ENCODE assay signal across 8 cellular contexts in the genomic region with DNA sequence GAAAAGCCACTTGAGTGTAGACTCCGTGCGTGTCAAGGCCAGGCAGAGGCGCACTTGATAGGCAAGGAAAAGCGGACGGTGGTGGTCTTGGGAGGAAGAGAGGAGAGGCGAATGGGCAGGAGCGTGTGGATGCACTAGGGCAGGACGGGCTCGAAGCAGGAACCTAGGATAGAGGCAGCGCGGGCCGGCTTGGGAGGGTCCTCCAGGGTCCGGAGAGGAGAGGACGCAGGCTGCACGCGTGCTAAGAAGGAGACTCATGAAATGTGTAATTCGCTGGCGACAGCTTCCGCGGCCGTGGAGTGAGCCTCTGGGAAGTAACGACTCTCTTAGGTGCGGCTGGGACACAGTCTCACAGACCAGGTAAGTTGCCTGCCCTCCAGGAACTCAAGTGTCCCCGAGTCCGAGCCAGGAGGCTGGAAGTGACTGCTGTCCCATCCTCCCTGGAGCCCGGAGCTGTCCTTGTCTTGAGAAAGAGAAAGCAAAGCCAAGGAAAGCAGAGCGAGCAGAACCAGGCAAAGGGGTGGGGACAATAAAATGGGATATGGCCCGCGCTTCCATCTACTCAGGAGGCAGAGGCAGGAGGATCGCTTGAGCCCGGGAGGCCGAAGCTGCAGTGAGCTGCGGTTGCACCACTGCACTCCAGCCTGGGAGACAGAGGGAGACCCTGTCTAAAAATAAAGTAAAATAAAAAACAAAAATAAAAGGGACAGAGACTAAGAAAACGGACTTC. TPM values are rescaled to one million over a fixed set of nuclear protein-coding genes. Genes with fewer than 3 reads are reported as not detected.
DNase-seq lines count a peak whose midpoint lies in the region; ATAC-seq, FAIRE-seq and TF ChIP-seq lines count a peak whose summit lies in the region.

No MANE protein-coding gene starts in this region.

- FAIRE-seq in endothelial cell of umbilical vein (lab: Jason Lieb, UNC) (no peak), pancreas (lab: Jason Lieb, UNC) (no peak)

- H3K9me2 ChIP-seq in DOHH2 (replicated peaks; ENCODE audit: control insufficient read depth, low read length) (no peaks in the 10 kb centered on the region), PC-3 (replicated peaks; ENCODE audit: low read length) (no peaks in the 10 kb centered on the region)

- dilution Hi-C loops in endothelial cell of umbilical vein (cut with MboI; ENCODE audit: extremely low pct_ligation_motif_present, low sequenced_read_pairs): no loop called here

- no peak for TF ChIP-seq POLR2A in endothelial cell of umbilical vein (IDR thresholded peaks at IDR 0.05; ENCODE audit: low read depth, low read length)

- H3K4me2 ChIP-seq in DOHH2 (ENCODE audit: low read length) (peak overlapping the region; percentile 86), PC-3 (ENCODE audit: low read length) (peak overlapping the region; percentile 90), endothelial cell of umbilical vein (ENCODE audit: insufficient read depth, low read length) (peak overlapping the region; percentile 65)

- WGBS in pancreas, 2 donors: 86 to 91% methylated on average over 34 of the region's 34 CpGs

- peak overlapping the region; percentile 89 for H2AFZ ChIP-seq in PC-3 (ENCODE audit: low read length)
- H2AFZ ChIP-seq in endothelial cell of umbilical vein (ENCODE audit: low read depth, low read length): peak overlapping the region; percentile 95

- H3F3A ChIP-seq in DOHH2 (ENCODE audit: control insufficient read depth, insufficient read depth) (peaks cover 3% of the 10 kb centered on the region; the same call in 1 of the 2 replicates), PC-3 (ENCODE audit: low read length, unreplicated experiment) (no peaks in the 10 kb centered on the region)

- H3K9me3 ChIP-seq in DOHH2 (ENCODE audit: control insufficient read depth, insufficient read depth, low read length) (no peaks in the 10 kb centered on the region), PC-3 (ENCODE audit: low read length) (no peaks in the 10 kb centered on the region), endothelial cell of umbilical vein (replicated peaks; ENCODE audit: control insufficient read depth, insufficient read depth, low read length) (no peaks in the 10 kb centered on the region), pancreas (no peaks in the 10 kb centered on the region)

- intact Hi-C loops in PC-3 (cut with micrococcal nuclease) (loop anchor here (1.0 to 2.0 kb wide), 2 partner anchors 28 to 87 kb away; no protein-coding TSS in a partner anchor), endothelial cell of umbilical vein (cut with micrococcal nuclease) (loop anchor here (1.0 to 5.0 kb wide), 3 partner anchors 21 to 283 kb away; a partner anchor contains a TSS), pancreas (cut with DNase I) (loop anchor here in 1 of 3 donors (10.0 kb wide), 2 partner anchors 81 to 421 kb away; no protein-coding TSS in a partner anchor)

- H3K9me1 ChIP-seq in endothelial cell of umbilical vein (replicated peaks; ENCODE audit: control insufficient read depth, extremely low read depth, insufficient read depth, low read length): no peaks in the 10 kb centered on the region

- CTCF ChIA-PET in PC-3 (lab: Charles Lee): no interaction called here
- CTCF ChIA-PET in endothelial cell of umbilical vein (lab: Charles Lee): interaction anchor here (0.8 to 3.0 kb wide), 5 partner anchors 9 to 418 kb away, joined by 3 to 16 read pairs (median 4); no protein-coding TSS in a partner anchor

- H3K9ac ChIP-seq in PC-3 (ENCODE audit: low read length) (peak overlapping the region; percentile 76), endothelial cell of umbilical vein (replicated peaks; ENCODE audit: extremely low read depth, insufficient read depth, low read length) (peak overlapping the region; percentile 84)

- H4K20me1 ChIP-seq in DOHH2 (ENCODE audit: control insufficient read depth, insufficient read depth, low read depth, low read length): no peaks in the 10 kb centered on the region
- no peaks in the 10 kb centered on the region for H4K20me1 ChIP-seq in PC-3 (ENCODE audit: low read length)
- peaks cover 2% of the 10 kb centered on the region for H4K20me1 ChIP-seq in endothelial cell of umbilical vein (replicated peaks; ENCODE audit: control insufficient read depth, extremely low read depth, insufficient read depth, low read length)

- DNase-seq in PC-3 (no peak), endothelial cell of umbilical vein (ENCODE audit: low read depth, low spot score) (no peak), pancreas (peak in 4 of 6 donors; percentile 17 to 69 (median 49)), NCI-H2029 (lab: John Stamatoyannopoulos, UW) (no peak), NCI-H345 (lab: John Stamatoyannopoulos, UW) (no peak)
- DNase-seq in stimulated activated CD4-positive, alpha-beta T cell treated with anti-CD3 and anti-CD28 coated beads, Interleukin-2, amount 100 ng/mL, for 24 hours: no peak

- H3K4me3 ChIP-seq in DOHH2 (ENCODE audit: low read length) (peak overlapping the region; percentile 90), PC-3 (ENCODE audit: low read length) (peak overlapping the region; percentile 85), endothelial cell of umbilical vein (replicated peaks in 1 of 3; ENCODE audit: insufficient read depth in 1 of 3, low read depth in 1 of 3, low read length in 3 of 3) (peak overlapping the region; percentile 62 to 65 (median 64)), pancreas (peak overlapping the region; percentile 93 to 99 (median 98))

- peaks cover 29% of the 10 kb centered on the region for H3K4me1 ChIP-seq in DOHH2 (ENCODE audit: control insufficient read depth, low read length)
- peaks cover 11% of the 10 kb centered on the region; the same call in 1 of the 2 replicates for H3K4me1 ChIP-seq in PC-3 (ENCODE audit: insufficient read depth, low read length)
- H3K4me1 ChIP-seq in endothelial cell of umbilical vein (ENCODE audit: control insufficient read depth, extremely low read depth, insufficient read depth, low read length): peaks cover 18% of the 10 kb centered on the region
- H3K4me1 ChIP-seq in pancreas: peaks cover 0 to 4% (median 0%) of the 10 kb centered on the region in 3 donors

- ATAC-seq in PC-3 (no peak), pancreas (no peak), GM21515 (IDR thresholded peaks at IDR 0.05; ENCODE audit: unreplicated experiment) (no peak)

- BruUV-seq in PC-3 (replicated peaks; lab: Mats Ljungman, UMichigan) (TSS peak; percentile 31), endothelial cell of umbilical vein (replicated peaks; lab: Mats Ljungman, UMichigan) (no TSS peak)

- H3K27ac ChIP-seq in DOHH2 (ENCODE audit: low read depth, low read length): no peak overlapping the region
- H3K27ac ChIP-seq in PC-3 (ENCODE audit: low read length): no peak overlapping the region
- H3K27ac ChIP-seq in endothelial cell of umbilical vein (ENCODE audit: insufficient read depth, low read depth, low read length): no peak overlapping the region
- peak overlapping the region; percentile 67 to 91 (median 80) for H3K27ac ChIP-seq in pancreas

- POLR2A ChIA-PET in PC-3 (lab: Charles Lee; ENCODE audit: unreplicated experiment): no interaction called here
- POLR2A ChIA-PET in endothelial cell of umbilical vein (lab: Charles Lee): interaction anchor here (0.6 kb wide), 1 partner anchor 124 kb away, joined by 5 read pairs; no protein-coding TSS in a partner anchor

- H3K36me3 ChIP-seq in DOHH2 (ENCODE audit: control insufficient read depth, low read length) (peaks cover 3% of the 10 kb centered on the region; the same call in 1 of the 2 replicates), PC-3 (ENCODE audit: low read depth, low read length) (no peaks in the 10 kb centered on the region), endothelial cell of umbilical vein (ENCODE audit: control insufficient read depth in 2 of 2, extremely low read depth in 1 of 2, insufficient read depth in 2 of 2, low read length in 2 of 2) (no peaks in the 10 kb centered on the region), pancreas (no peaks in the 10 kb centered on the region)

- H3K79me2 ChIP-seq in DOHH2 (ENCODE audit: control insufficient read depth, low read length): peaks cover 32% of the 10 kb centered on the region
- peaks cover 26% of the 10 kb centered on the region for H3K79me2 ChIP-seq in PC-3 (ENCODE audit: low read length)
- H3K79me2 ChIP-seq in endothelial cell of umbilical vein (ENCODE audit: control insufficient read depth, insufficient read depth, low read length): peaks cover 15% of the 10 kb centered on the region

- TF ChIP-seq CTCF in DOHH2 (IDR thresholded peaks at IDR 0.05; ENCODE audit: low read depth, low read length, poor library complexity, severe bottlenecking) (no peak), PC-3 (conservative IDR thresholded peaks at IDR 0.05; ENCODE audit: low read depth, low read length) (no peak), endothelial cell of umbilical vein (IDR thresholded peaks at IDR 0.05; ENCODE audit: extremely low read depth in 1 of 2, insufficient read depth in 1 of 2, low read depth in 1 of 2, low read length in 2 of 2) (no peak), pancreas (IDR thresholded peaks at IDR 0.05) (no peak)

- H3K27me3 ChIP-seq in DOHH2 (ENCODE audit: control insufficient read depth, low read length): no peaks in the 10 kb centered on the region
- no peaks in the 10 kb centered on the region for H3K27me3 ChIP-seq in PC-3 (ENCODE audit: low read length)
- no peaks in the 10 kb centered on the region for H3K27me3 ChIP-seq in endothelial cell of umbilical vein (ENCODE audit: control insufficient read depth in 2 of 2, insufficient read depth in 2 of 2, low read length in 2 of 2)
- H3K27me3 ChIP-seq in pancreas: no peaks in the 10 kb centered on the region

RNA-seq across cellular contexts. Expression of a gene that starts 0.8 kb away (rescaled TPM):
- 5.9 and 8.9 TPM in 2 replicates for total RNA-seq in PC-3 (2014; rRNA removed)
- 13.0 and 19.0 TPM in 2 replicates for total RNA-seq in endothelial cell of umbilical vein
- polyA plus RNA-seq in endothelial cell of umbilical vein: 19.3 and 22.9 TPM in 2 replicates
- polyA plus RNA-seq in endothelial cell of umbilical vein (2011; cell fraction: cytosol; rRNA removed): 8.5 and 9.0 TPM in 2 replicates
- 10.6 and 12.9 TPM in 2 replicates for polyA plus RNA-seq in endothelial cell of umbilical vein (2011; cell fraction: nucleus; rRNA removed)
- 8.7 and 9.2 TPM in 2 replicates for polyA plus RNA-seq in endothelial cell of umbilical vein (2012)
- polyA minus RNA-seq in endothelial cell of umbilical vein: 12.7 and 36.1 TPM in 2 replicates
- 2.5 TPM for polyA minus RNA-seq in endothelial cell of umbilical vein (2011; cell fraction: cytosol; rRNA and poly(A)+ RNA removed)
- 6.5 and 6.6 TPM in 2 replicates for polyA minus RNA-seq in endothelial cell of umbilical vein (2011; cell fraction: nucleus; rRNA and poly(A)+ RNA removed)
- 10 to 100 TPM in 2 of 6 donors, 1 to 10 TPM in 4; 6.8 to 17.0 (median 8.5) TPM for total RNA-seq in pancreas
- polyA plus RNA-seq in pancreas: 1 to 10 TPM; 3.8 to 4.0 TPM

RNA-seq across cellular contexts. Expression of a gene that starts 37.2 kb away (rescaled TPM):
- 0.11 and 0.12 TPM in 2 replicates for total RNA-seq in PC-3 (2014; rRNA removed)
- total RNA-seq in endothelial cell of umbilical vein: 0.33 and 0.37 TPM in 2 replicates
- polyA plus RNA-seq in endothelial cell of umbilical vein: 0.18 and 0.21 TPM in 2 replicates
- polyA plus RNA-seq in endothelial cell of umbilical vein (2011; cell fraction: cytosol; rRNA removed): 0.08 and 0.17 TPM in 2 replicates
- 0.13 and 0.20 TPM in 2 replicates for polyA plus RNA-seq in endothelial cell of umbilical vein (2011; cell fraction: nucleus; rRNA removed)
- polyA plus RNA-seq in endothelial cell of umbilical vein (2012): 0.28 and 0.53 TPM in 2 replicates
- 0.13 and 0.41 TPM in 2 replicates for polyA minus RNA-seq in endothelial cell of umbilical vein
- not detected for polyA minus RNA-seq in endothelial cell of umbilical vein (2011; cell fraction: cytosol; rRNA and poly(A)+ RNA removed)
- polyA minus RNA-seq in endothelial cell of umbilical vein (2011; cell fraction: nucleus; rRNA and poly(A)+ RNA removed): 0.24 TPM in 1 of 2 replicates, not detected in the other
- under 1 TPM; 0.43 to 1.00 (median 0.60) TPM for total RNA-seq in pancreas
- under 1 TPM; 0.23 to 0.73 TPM for polyA plus RNA-seq in pancreas

Comparison
In these comparisons a context has a peak if more than half of its experiments do, and no peak if none do; other contexts are left out.
1. H3K27ac ChIP-seq: peak in pancreas (4 of 4); none in DOHH2 (single experiment), PC-3 (single experiment) and endothelial cell of umbilical vein (single experiment).
2. DNase-seq: peak in pancreas (4 of 6); none in PC-3 (single experiment), endothelial cell of umbilical vein (single experiment), NCI-H2029 (single experiment), NCI-H345 (single experiment) and stimulated activated CD4-positive, alpha-beta T cell treated with anti-CD3 and anti-CD28 coated beads, Interleukin-2, amount 100 ng/mL, for 24 hours (0 of 2).
3. Peak in every context shown above with its lines, with median percentiles within 50 percentile points of each other: H3K4me2 ChIP-seq and H3K4me3 ChIP-seq.